ENCODE assay signal across 23 cellular contexts in the genomic region with DNA sequence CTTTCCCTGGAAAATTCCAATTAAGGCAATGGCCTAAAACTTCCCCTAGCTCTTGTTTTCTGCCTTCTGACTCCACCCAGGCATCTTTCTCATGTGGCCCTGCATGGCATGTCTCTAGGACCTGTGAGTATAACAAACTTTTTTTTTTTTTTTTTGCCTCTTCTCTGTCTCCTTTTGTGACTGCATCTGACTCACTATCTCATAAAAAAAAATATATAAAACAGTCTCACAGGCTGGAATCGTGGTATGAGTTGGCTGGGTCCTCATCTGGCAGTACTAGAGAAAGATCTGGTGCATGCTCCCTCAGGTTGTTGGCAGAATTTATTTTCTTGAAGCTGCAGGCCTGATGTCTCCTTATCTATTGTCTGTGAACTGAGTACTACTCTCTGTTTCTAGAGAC.
A peak's percentile ranks its signal among the peaks of the same experiment; 100 is the strongest.
DNase-seq lines count a peak whose midpoint lies in the region; ATAC-seq and TF ChIP-seq lines count a peak whose summit lies in the region.
"Had no signal": no experiment of that assay in that cellular context is flagged by ENCODE, and none has a peak within 500 bp of the region (broad histone marks: within the 10 kb centered on the region; RNA-seq: fewer than 3 reads in every experiment).

No MANE protein-coding gene starts in this region.

- no peaks in the 10 kb centered on the region for H3K9me2 ChIP-seq in PC-3 (replicated peaks; ENCODE audit: low read length)

- H3K4me1 ChIP-seq in PC-3 (ENCODE audit: insufficient read depth, low read length) (peaks cover 4% of the 10 kb centered on the region; the same call in 1 of the 2 replicates), foreskin keratinocyte (no peaks in the 10 kb centered on the region)

- no peak overlapping the region for H2AFZ ChIP-seq in PC-3 (ENCODE audit: low read length)
- H2AFZ ChIP-seq: GM23248 had no signal

- H3K36me3 ChIP-seq in MG63 (no peaks in the 10 kb centered on the region), PC-3 (ENCODE audit: low read depth, low read length) (no peaks in the 10 kb centered on the region)

- CTCF ChIA-PET in PC-3 (lab: Charles Lee) = interaction anchor here (0.6 kb wide), 1 partner anchor 17 kb away, joined by 4 read pairs; no protein-coding TSS in a partner anchor

- no peaks in the 10 kb centered on the region for H3K79me2 ChIP-seq in PC-3 (ENCODE audit: low read length)

- no peaks in the 10 kb centered on the region for H3K27me3 ChIP-seq in MG63
- no peaks in the 10 kb centered on the region for H3K27me3 ChIP-seq in PC-3 (ENCODE audit: low read length)
- H3K27me3 ChIP-seq in foreskin keratinocyte = no peaks in the 10 kb centered on the region

- POLR2A ChIA-PET in PC-3 (lab: Charles Lee; ENCODE audit: unreplicated experiment) = no interaction called here

- H3F3A ChIP-seq in PC-3 (ENCODE audit: low read length, unreplicated experiment) = no peaks in the 10 kb centered on the region

- ATAC-seq in PC-3 (peak; percentile 98), foreskin keratinocyte (peak; percentile 79), GM18858 (IDR thresholded peaks at IDR 0.05; ENCODE audit: unreplicated experiment) (no peak), HG02981 (IDR thresholded peaks at IDR 0.05; ENCODE audit: unreplicated experiment) (no peak)
- ATAC-seq: CD8-positive, alpha-beta T cell had no signal

- BruUV-seq in PC-3 (replicated peaks; lab: Mats Ljungman, UMichigan) = no TSS peak

- H3K4me3 ChIP-seq in MG63 = no peak overlapping the region
- no peak overlapping the region for H3K4me3 ChIP-seq in PC-3 (ENCODE audit: low read length)
- H3K4me3 ChIP-seq: GM23248 had no signal

- peak overlapping the region; percentile 30; the same call in 1 of the 2 replicates for H3K4me2 ChIP-seq in PC-3 (ENCODE audit: low read length)
- H3K4me2 ChIP-seq: KMS-11 had no signal

- H3K27ac ChIP-seq in PC-3 (ENCODE audit: low read length) (no peak overlapping the region), foreskin keratinocyte (no peak overlapping the region)
- H3K27ac ChIP-seq: C4-2B, GM23248, KMS-11, RWPE1 had no signal

- DNase-seq in MG63 (peak; percentile 6), PC-3 (peak; percentile 63), foreskin keratinocyte (peak; percentile 19 to 59), DMS53 (lab: John Stamatoyannopoulos, UW) (no peak)
- no peak for DNase-seq in stimulated activated CD4-positive, alpha-beta T cell treated with anti-CD3 and anti-CD28 coated beads, Interleukin-12 subunit alpha, Interleukin-12 subunit beta, amount 100 ng/mL, for 4 hours
- DNase-seq: CD8-positive, alpha-beta T cell; DND-41; GM23248; H9; HFFc6; NCI-H1105 treated with DMSO at 0.1 percent for 48 hours; NCI-H146; NCI-H1930; NCI-H2107; NCI-H524; NCI-H748 treated with DMSO at 0.1 percent for 48 hours; SHP77; T-helper 1 cell had no signal

- TF ChIP-seq CTCF in PC-3 (conservative IDR thresholded peaks at IDR 0.05; ENCODE audit: low read depth, low read length) (no peak), foreskin keratinocyte (conservative IDR thresholded peaks at IDR 0.05) (no peak)

- no peaks in the 10 kb centered on the region for H4K20me1 ChIP-seq in PC-3 (ENCODE audit: low read length)

- intact Hi-C loops in PC-3 (cut with micrococcal nuclease) = loop anchor here (1.0 to 5.0 kb wide), 3 partner anchors 16 to 378 kb away; no protein-coding TSS in a partner anchor

- no peaks in the 10 kb centered on the region for H3K9me3 ChIP-seq in MG63
- no peaks in the 10 kb centered on the region for H3K9me3 ChIP-seq in PC-3 (ENCODE audit: low read length)

- no peak overlapping the region for H3K9ac ChIP-seq in PC-3 (ENCODE audit: low read length)
- H3K9ac ChIP-seq: GM23248, KMS-11 had no signal

Comparison
In these comparisons a context has a peak if more than half of its experiments do, and no peak if none do; other contexts are left out.
1. DNase-seq: peak in MG63 (single experiment), PC-3 (single experiment) and foreskin keratinocyte (2 of 2); none in DMS53 (single experiment) and stimulated activated CD4-positive, alpha-beta T cell treated with anti-CD3 and anti-CD28 coated beads, Interleukin-12 subunit alpha, Interleukin-12 subunit beta, amount 100 ng/mL, for 4 hours (single experiment).
2. ATAC-seq: peak in PC-3 (single experiment) and foreskin keratinocyte (single experiment); none in GM18858 (single experiment) and HG02981 (single experiment).